Comparison of ENCODE assay signal across 10 cellular contexts in the genomic region with DNA sequence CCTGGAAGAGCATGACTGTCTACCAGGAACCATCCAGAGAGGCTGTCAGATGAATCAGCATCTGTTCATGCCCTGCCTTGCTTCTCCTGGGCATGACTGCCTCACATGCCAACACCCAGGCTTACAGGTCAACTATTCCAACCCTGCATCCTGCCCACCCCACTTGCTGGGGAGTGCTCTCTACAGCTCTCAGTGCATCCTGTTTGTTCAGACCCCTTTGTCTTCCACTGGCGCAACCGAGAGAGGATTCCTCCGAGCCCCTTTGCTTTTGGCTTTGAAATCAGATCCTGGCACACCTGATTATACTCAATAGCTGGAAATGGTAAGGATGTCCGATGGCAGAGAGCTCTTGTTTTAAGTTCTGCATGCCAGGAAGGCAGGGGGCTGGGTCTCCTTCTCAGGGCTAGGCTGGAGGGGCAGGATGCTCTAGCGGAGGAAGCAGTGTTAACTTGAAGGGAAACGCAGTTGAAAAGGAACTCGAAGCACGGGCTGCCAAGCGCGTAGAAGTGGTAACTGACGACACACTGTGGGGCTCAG.
DNase-seq lines count a peak whose midpoint lies in the region; ATAC-seq and TF ChIP-seq lines count a peak whose summit lies in the region.
"Had no signal": no experiment of that assay in that cellular context is flagged by ENCODE, and none has a peak within 500 bp of the region (broad histone marks: within the 10 kb centered on the region; RNA-seq: fewer than 3 reads in every experiment).

No MANE protein-coding gene starts in this region.

- no peak for TF ChIP-seq CTCF in upper lobe of right lung (IDR thresholded peaks at IDR 0.05)
- TF ChIP-seq CTCF in prostate gland (IDR thresholded peaks at IDR 0.05), result no peak

- no peak for TF ChIP-seq POLR2A in prostate gland (IDR thresholded peaks at IDR 0.05)

- ATAC-seq in left cardiac atrium (peak; percentile 58 to 66), Right ventricle myocardium inferior (no peak), left ventricle myocardium superior (peak; percentile 38), upper lobe of right lung (peak; percentile 68)
- ATAC-seq: WTC11 had no signal

- H3K27ac ChIP-seq in upper lobe of right lung (peak overlapping the region; percentile 30), prostate gland (no peak overlapping the region)

- WGBS in prostate gland, result 79% methylated on average over 11 of the region's 11 CpGs

- H3K36me3 ChIP-seq in upper lobe of right lung (no peaks in the 10 kb centered on the region), prostate gland (no peaks in the 10 kb centered on the region)

- H3K9me3 ChIP-seq in upper lobe of right lung (no peaks in the 10 kb centered on the region), prostate gland (no peaks in the 10 kb centered on the region)

- H3K27me3 ChIP-seq in upper lobe of right lung, result no peaks in the 10 kb centered on the region
- H3K27me3 ChIP-seq in prostate gland (replicated peaks; ENCODE audit: insufficient read depth), result no peaks in the 10 kb centered on the region

- H3K4me1 ChIP-seq in upper lobe of right lung, result no peaks in the 10 kb centered on the region
- no peaks in the 10 kb centered on the region for H3K4me1 ChIP-seq in prostate gland (replicated peaks)

- intact Hi-C loops in left cardiac atrium (cut with DNase I) (no loop called here), Right ventricle myocardium inferior (cut with DNase I) (no loop called here), left ventricle myocardium superior (cut with micrococcal nuclease) (no loop called here), upper lobe of right lung (cut with DNase I) (no loop called here), prostate gland (cut with DNase I) (no loop called here)

- DNase-seq in left cardiac atrium, result no peak
- no peak for DNase-seq in Right ventricle myocardium inferior (ENCODE audit: missing footprints)
- peak; percentile 87 for DNase-seq in HPDE6-E6E7 (ENCODE audit: extremely low spot score)
- DNase-seq in left ventricle myocardium superior, result no peak
- DNase-seq in upper lobe of right lung, result no peak
- DNase-seq in medulla oblongata (ENCODE audit: extremely low spot score), result no peak
- no peak for DNase-seq in OCI-M2 (lab: John Stamatoyannopoulos, UW; ENCODE audit: unreplicated experiment)
- no peak for DNase-seq in prostate gland (ENCODE audit: low spot score)
- DNase-seq: mesendoderm had no signal

- H3K4me3 ChIP-seq in upper lobe of right lung (no peak overlapping the region), prostate gland (no peak overlapping the region)
